Comparison of ENCODE assay signal across 25 cellular contexts in the genomic region with DNA sequence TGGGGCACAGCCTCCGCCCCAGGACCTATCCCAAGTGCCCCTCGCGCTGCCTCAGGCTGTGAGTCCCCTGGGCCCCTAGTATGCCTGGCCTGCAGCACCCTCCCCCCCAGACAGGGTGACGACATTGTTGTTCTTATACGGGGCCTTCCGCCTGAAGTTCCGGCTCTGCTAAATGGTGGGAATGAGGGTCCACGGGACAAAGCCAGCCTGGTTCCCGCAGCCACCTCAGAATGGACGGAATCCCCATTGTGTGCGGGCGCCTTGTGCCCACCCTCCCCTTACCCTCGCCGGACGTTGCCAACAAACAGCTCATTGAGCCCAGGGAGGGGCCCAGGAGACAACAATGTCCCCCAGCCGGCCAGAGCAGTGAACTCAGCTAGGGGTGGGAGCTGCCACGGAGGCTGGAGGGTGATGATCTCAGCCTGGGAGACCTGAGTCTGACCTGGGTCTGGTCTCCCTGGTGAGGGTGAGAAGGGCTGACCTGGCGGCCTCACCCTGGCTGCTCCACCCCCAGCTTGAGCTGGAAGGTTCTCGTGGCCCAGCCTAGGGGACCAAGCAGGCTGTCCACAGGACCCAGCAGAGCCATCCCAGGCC. TPM values are rescaled to one million over a fixed set of nuclear protein-coding genes. Genes with fewer than 3 reads are reported as not detected.
DNase-seq lines count a peak whose midpoint lies in the region; ATAC-seq and TF ChIP-seq lines count a peak whose summit lies in the region.
"Had no signal": no experiment of that assay in that cellular context is flagged by ENCODE, and none has a peak within 500 bp of the region (broad histone marks: within the 10 kb centered on the region; RNA-seq: fewer than 3 reads in every experiment).

No MANE protein-coding gene starts in this region.

- TF ChIP-seq CTCF in right atrium auricular region (IDR thresholded peaks at IDR 0.05) (no peak), psoas muscle (IDR thresholded peaks at IDR 0.05) (no peak), smooth muscle cell (IDR thresholded peaks at IDR 0.05; ENCODE audit: borderline replicate concordance, insufficient read depth, poor library complexity, severe bottlenecking) (no peak)

- WGBS in psoas muscle, 3 donors = 56 to 79% (median 72%) methylated on average over 19 of the region's 19 CpGs
- 81% methylated on average over 19 of the region's 19 CpGs for WGBS in smooth muscle cell (ENCODE audit: low lambda C conversion rate)

- H3K79me2 ChIP-seq in smooth muscle cell (ENCODE audit: low read depth) = no peaks in the 10 kb centered on the region

- no peak overlapping the region; a peak in 1 of 22 replicates for H3K27ac ChIP-seq in BLaER1 treated with 17β-estradiol and CSF1 and Interleukin-3, amounts not matched to agents 10 nM and 100 nM
- H3K27ac ChIP-seq in right atrium auricular region = peak overlapping the region; percentile 33 to 61
- H3K27ac ChIP-seq in psoas muscle = peak overlapping the region; percentile 60
- no peak overlapping the region for H3K27ac ChIP-seq in smooth muscle cell (ENCODE audit: low read depth)
- H3K27ac ChIP-seq: C4-2B, cardiac muscle cell, ovary, vagina had no signal

- H4K20me1 ChIP-seq in BLaER1 treated with 17β-estradiol and CSF1 and Interleukin-3, amounts not matched to agents 10 nM and 100 nM = no peaks in the 10 kb centered on the region
- H4K20me1 ChIP-seq in smooth muscle cell (ENCODE audit: low read depth) = no peaks in the 10 kb centered on the region

- DNase-seq in dermis blood vessel endothelial cell (peak; percentile 83), right atrium auricular region (ENCODE audit: low spot score) (no peak), psoas muscle (no peak), kidney tubule cell (ENCODE audit: low spot score) (no peak), NCI-H2107 (lab: John Stamatoyannopoulos, UW) (no peak), smooth muscle cell (lab: John Stamatoyannopoulos, UW; ENCODE audit: unreplicated experiment) (no peak)
- DNase-seq: ACHN; activated CD8-positive, alpha-beta T cell treated with anti-CD3 and anti-CD28 coated beads, Interleukin-2, amount 10 ng/mL, durations not matched to agents 7 days and 5 days; activated T-cell treated with anti-CD3 and anti-CD28 coated beads, Interleukin-2, amount 50 U/mL, for 1 hour; GOT3; hippocampal formation; mesendoderm; MM.1S; naive B cell; NCI-H1694; ovary; RPMI8226; sigmoid colon; T-helper 9 cell had no signal

- no peaks in the 10 kb centered on the region for H3F3A ChIP-seq in smooth muscle cell (ENCODE audit: low read depth)

- intact Hi-C loops in psoas muscle (cut with DNase I) = no loop called here

- peak overlapping the region in 9 of 11 experiments; percentile 59 to 92 (median 70); a peak in 10 of 22 replicates for H3K4me2 ChIP-seq in BLaER1 treated with 17β-estradiol and CSF1 and Interleukin-3, amounts not matched to agents 10 nM and 100 nM
- no peak overlapping the region for H3K4me2 ChIP-seq in smooth muscle cell

- no peaks in the 10 kb centered on the region for H3K9me3 ChIP-seq in BLaER1 treated with 17β-estradiol and CSF1 and Interleukin-3, amounts not matched to agents 10 nM and 100 nM (replicated peaks in 1 of 11)
- H3K9me3 ChIP-seq in right atrium auricular region (no peaks in the 10 kb centered on the region), psoas muscle (no peaks in the 10 kb centered on the region), smooth muscle cell (replicated peaks; ENCODE audit: low read depth) (no peaks in the 10 kb centered on the region)
- H3K9me3 ChIP-seq: ovary, sigmoid colon, vagina had no signal

- no peak overlapping the region for H2AFZ ChIP-seq in smooth muscle cell (ENCODE audit: low read depth)

- ATAC-seq in psoas muscle (peak in 1 of 4 donors; percentile 21), HG03442 (IDR thresholded peaks at IDR 0.05; ENCODE audit: unreplicated experiment) (no peak)
- ATAC-seq: activated CD8-positive, alpha-beta T cell treated with anti-CD3 and anti-CD28 coated beads, Interleukin-2, amount 10 ng/mL, durations not matched to agents 7 days and 5 days had no signal

- no peaks in the 10 kb centered on the region for H3K36me3 ChIP-seq in BLaER1 treated with 17β-estradiol and CSF1 and Interleukin-3, amounts not matched to agents 10 nM and 100 nM
- H3K36me3 ChIP-seq in right atrium auricular region = no peaks in the 10 kb centered on the region
- H3K36me3 ChIP-seq in psoas muscle (ENCODE audit: insufficient read depth in 1 of 2, low read depth in 1 of 2) = no peaks in the 10 kb centered on the region
- no peaks in the 10 kb centered on the region for H3K36me3 ChIP-seq in smooth muscle cell (ENCODE audit: low read depth)
- H3K36me3 ChIP-seq: cardiac muscle cell, ovary, sigmoid colon, vagina had no signal

- 0 out of 22 replicates have a peak overlapping the region, but pooled peaks of 1 of the 11 experiments have one; percentile 31 for H3K9ac ChIP-seq in BLaER1 treated with 17β-estradiol and CSF1 and Interleukin-3, amounts not matched to agents 10 nM and 100 nM
- H3K9ac ChIP-seq in smooth muscle cell (ENCODE audit: low read depth) = no peak overlapping the region

- peaks cover 20 to 70% (median 64%) of the 10 kb centered on the region in 10 experiments; a peak in 19 of 20 replicates for H3K4me1 ChIP-seq in BLaER1 treated with 17β-estradiol and CSF1 and Interleukin-3, amounts not matched to agents 10 nM and 100 nM
- H3K4me1 ChIP-seq in right atrium auricular region (peaks cover 0 to 3% of the 10 kb centered on the region in 2 donors), psoas muscle (peaks cover 10% of the 10 kb centered on the region), smooth muscle cell (ENCODE audit: low read depth) (no peaks in the 10 kb centered on the region)
- H3K4me1 ChIP-seq: sigmoid colon, vagina had no signal

- H3K4me3 ChIP-seq in BLaER1 treated with 17β-estradiol and CSF1 and Interleukin-3, amounts not matched to agents 10 nM and 100 nM = no peak overlapping the region
- H3K4me3 ChIP-seq in right atrium auricular region = peak overlapping the region in 1 of 2 donors; percentile 3
- H3K4me3 ChIP-seq in psoas muscle = peak overlapping the region; percentile 45
- no peak overlapping the region for H3K4me3 ChIP-seq in smooth muscle cell
- H3K4me3 ChIP-seq: cardiac muscle cell, ovary, sigmoid colon, vagina had no signal

- peaks cover 2 to 29% (median 14%) of the 10 kb centered on the region in 11 experiments; a peak in 21 of 22 replicates for H3K27me3 ChIP-seq in BLaER1 treated with 17β-estradiol and CSF1 and Interleukin-3, amounts not matched to agents 10 nM and 100 nM
- H3K27me3 ChIP-seq in right atrium auricular region (no peaks in the 10 kb centered on the region), psoas muscle (ENCODE audit: insufficient read depth in 3 of 3, low read length in 2 of 3) (no peaks in the 10 kb centered on the region), smooth muscle cell (ENCODE audit: low read depth) (peaks cover 20% of the 10 kb centered on the region)
- H3K27me3 ChIP-seq: ovary, sigmoid colon, vagina had no signal

RNA-seq across cellular contexts. Expression of gene DLL4, which starts 10.2 kb away (rescaled TPM):
- total RNA-seq in dermis blood vessel endothelial cell (128 and 158 TPM in 2 replicates), right atrium auricular region (1 to 10 TPM; 7.5 to 9.8 TPM), psoas muscle (10 to 100 TPM in 1 of 4 donors, 1 to 10 TPM in 3; 7.2 to 13.1 (median 9.2) TPM), smooth muscle cell (0.04 TPM in 1 of 2 replicates, not detected in the other)
- polyA plus RNA-seq in psoas muscle (1 to 10 TPM; 4.0 to 6.1 (median 6.0) TPM), smooth muscle cell (0.37 TPM in 1 of 2 replicates, not detected in the other)
- total RNA-seq: activated CD8-positive, alpha-beta T cell treated with anti-CD3 and anti-CD28 coated beads, Interleukin-2, amount 10 ng/mL, durations not matched to agents 7 days and 5 days had no signal
- polyA plus RNA-seq: cardiac muscle cell had no signal

RNA-seq across cellular contexts. Expression of gene VPS18, which starts 24.6 kb away (rescaled TPM):
- 64.1 and 67.2 TPM in 2 replicates for total RNA-seq in dermis blood vessel endothelial cell
- total RNA-seq in right atrium auricular region = 10 to 100 TPM; 18.1 to 26.1 TPM
- total RNA-seq in psoas muscle = 10 to 100 TPM in 3 of 4 donors, 1 to 10 TPM in 1; 8.1 to 20.5 (median 16.3) TPM
- polyA plus RNA-seq in psoas muscle = 10 to 100 TPM in 2 of 3 donors, 1 to 10 TPM in 1; 8.4 to 16.9 (median 12.3) TPM
- 14.2 and 15.4 TPM in 2 replicates for total RNA-seq in smooth muscle cell
- polyA plus RNA-seq in smooth muscle cell = 17.2 and 24.4 TPM in 2 replicates

RNA-seq across cellular contexts. Expression of gene CHAC1, which starts 34.4 kb away (rescaled TPM):
- 2.2 and 2.9 TPM in 2 replicates for total RNA-seq in dermis blood vessel endothelial cell
- total RNA-seq in right atrium auricular region = 10 to 100 TPM; 11.9 to 36.1 TPM
- total RNA-seq in psoas muscle = 100 to 1,000 TPM in 2 of 4 donors, 10 to 100 TPM in 1, 1 to 10 TPM in 1; 3.7 to 243 (median 96.3) TPM
- polyA plus RNA-seq in psoas muscle = 100 to 1,000 TPM in 1 of 3 donors, 10 to 100 TPM in 2; 14.0 to 129 (median 49.0) TPM
- 25.2 and 29.6 TPM in 2 replicates for total RNA-seq in smooth muscle cell
- polyA plus RNA-seq in smooth muscle cell = 31.5 and 33.6 TPM in 2 replicates

RNA-seq across cellular contexts. Expression of gene RHOV, which starts 44.9 kb away (rescaled TPM):
- 0.17 TPM in 1 of 2 replicates, not detected in the other for total RNA-seq in dermis blood vessel endothelial cell
- total RNA-seq in right atrium auricular region = not detected
- total RNA-seq in psoas muscle = not detected
- polyA plus RNA-seq in psoas muscle = under 1 TPM in 2 of 3 donors, not detected in 1; 0.10 to 0.23 TPM
- 2.9 and 3.3 TPM in 2 replicates for total RNA-seq in smooth muscle cell
- 3.0 and 10.3 TPM in 2 replicates for polyA plus RNA-seq in smooth muscle cell
- total RNA-seq: activated CD8-positive, alpha-beta T cell treated with anti-CD3 and anti-CD28 coated beads, Interleukin-2, amount 10 ng/mL, durations not matched to agents 7 days and 5 days; fibroblast of villous mesenchyme; sigmoid colon had no signal

Comparison
In these comparisons a context has a peak if more than half of its experiments do, and no peak if none do; other contexts are left out.
1. H3K27ac ChIP-seq: peak in right atrium auricular region (2 of 2) and psoas muscle (single experiment); none in BLaER1 treated with 17β-estradiol and CSF1 and Interleukin-3, amounts not matched to agents 10 nM and 100 nM (0 of 11) and smooth muscle cell (single experiment).